Comparison of ENCODE assay signal across 1 cellular context in the genomic region with DNA sequence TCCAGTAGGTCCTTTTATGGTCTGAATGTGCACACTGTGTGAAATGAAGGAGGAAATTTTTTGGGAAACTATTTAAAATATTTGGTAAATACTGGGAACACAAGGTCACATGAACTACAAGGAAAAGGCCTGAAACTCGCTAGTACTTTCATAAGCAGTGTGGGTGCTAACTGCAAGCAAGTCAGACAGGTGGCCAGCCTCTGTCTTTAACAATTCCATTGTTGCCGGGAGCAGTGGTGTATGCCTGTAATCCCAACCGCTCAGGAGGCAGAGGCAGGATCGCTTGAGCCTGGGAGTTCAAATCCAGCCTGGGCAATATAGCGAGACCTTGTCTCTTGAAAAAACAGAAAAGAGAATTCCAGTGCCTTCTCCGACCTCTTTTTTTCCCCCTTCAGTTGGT.
TF ChIP-seq lines count a peak whose summit lies in the region.

No MANE protein-coding gene starts in this region.

TF ChIP-seq in endothelial cell of umbilical vein, 7 proteins besides CTCF, POLR2A, EP300 and RAD21 (continued from another document):
- TF ChIP-seq JUN (IDR thresholded peaks at IDR 0.05; ENCODE audit: borderline replicate concordance, insufficient read depth, insufficient read length, low read depth) = no peak
- no peak for TF ChIP-seq EZH2 (IDR thresholded peaks at IDR 0.05; ENCODE audit: borderline replicate concordance, low read depth, low read length, severe bottlenecking)
- TF ChIP-seq MYC (IDR thresholded peaks at IDR 0.05; ENCODE audit: low read depth, low read length) = no peak
- no peak for TF ChIP-seq MAX (IDR thresholded peaks at IDR 0.05; ENCODE audit: insufficient read depth, insufficient read length)
- no peak for TF ChIP-seq FOS (IDR thresholded peaks at IDR 0.05; ENCODE audit: borderline replicate concordance, insufficient read depth, low read length)
- no peak for TF ChIP-seq POLR2AphosphoS5 (IDR thresholded peaks at IDR 0.05; ENCODE audit: insufficient read depth, low read depth, low read length)
